Comparison of ENCODE assay signal across 18 cellular contexts in genomic region chr13:52642131-52642530, GRCh38. TPM values are rescaled to one million over a fixed set of nuclear protein-coding genes. Genes with fewer than 3 reads are reported as not detected.
DNase-seq lines count a peak whose midpoint lies in the region; ATAC-seq and TF ChIP-seq lines count a peak whose summit lies in the region.
"Had no signal": no experiment of that assay in that cellular context is flagged by ENCODE, and none has a peak within 500 bp of the region (broad histone marks: within the 10 kb centered on the region; RNA-seq: fewer than 3 reads in every experiment).

HNRNPA1L2 (plus strand) TSS chr13:52642431; CDS start chr13:52642493, 62 bp downstream.

- H3K36me3 Mint-ChIP-seq in T-helper 1 cell treated with Interleukin-12 subunit alpha and Interleukin-12 subunit beta and Interleukin-4 antibody, amounts not matched to agents 30 μg/mL and 1 μg/mL, for 36 hours (ENCODE audit: low read depth), result peaks cover 34% of the 10 kb centered on the region
- H3K36me3 Mint-ChIP-seq in T-helper 17 cell (ENCODE audit: low read depth), result peaks cover 5% of the 10 kb centered on the region
- peaks cover 19 to 58% (median 31%) of the 10 kb centered on the region in 3 donors for H3K36me3 Mint-ChIP-seq in naive thymus-derived CD8-positive, alpha-beta T cell

- peaks cover 3% of the 10 kb centered on the region for H3K4me1 Mint-ChIP-seq in T-helper 1 cell treated with Interleukin-12 subunit alpha and Interleukin-12 subunit beta and Interleukin-4 antibody, amounts not matched to agents 30 μg/mL and 1 μg/mL, for 36 hours (ENCODE audit: low read depth)
- H3K4me1 Mint-ChIP-seq in T-helper 17 cell, result peaks cover 2% of the 10 kb centered on the region
- H3K4me1 Mint-ChIP-seq in naive thymus-derived CD8-positive, alpha-beta T cell, result peaks cover 0 to 8% (median 0%) of the 10 kb centered on the region in 4 donors

- no peak within 1 kb of the TSS for H3K4me3 Mint-ChIP-seq in T-helper 1 cell treated with Interleukin-12 subunit alpha and Interleukin-12 subunit beta and Interleukin-4 antibody, amounts not matched to agents 30 μg/mL and 1 μg/mL, for 36 hours
- H3K4me3 Mint-ChIP-seq in T-helper 17 cell, result no peak within 1 kb of the TSS
- H3K4me3 Mint-ChIP-seq in naive thymus-derived CD8-positive, alpha-beta T cell, result no peak within 1 kb of the TSS

- H3K4me3 ChIP-seq in A673 (ENCODE audit: low read depth, low read length, poor library complexity, severe bottlenecking), result no peak within 1 kb of the TSS
- H3K4me3 ChIP-seq: GM12878, Peyer's patch had no signal

- ATAC-seq in T-helper 17 cell, result no peak
- no peak for ATAC-seq in naive thymus-derived CD8-positive, alpha-beta T cell
- no peak for ATAC-seq in SK-N-SH treated with all-trans-retinoic acid at 6 μM for 48 hours
- ATAC-seq: GM12878 had no signal

- TF ChIP-seq CTCF in A673 (conservative IDR thresholded peaks at IDR 0.05; ENCODE audit: low read depth, low read length), result no peak

- H3K4me1 ChIP-seq in A673 (ENCODE audit: insufficient read depth, low read length, poor library complexity, severe bottlenecking), result no peaks in the 10 kb centered on the region
- H3K4me1 ChIP-seq: Peyer's patch had no signal

- no TSS peak for BruUV-seq in A673 (replicated peaks; lab: Mats Ljungman, UMichigan)

- no peaks in the 10 kb centered on the region for H3K36me3 ChIP-seq in A673 (ENCODE audit: insufficient read depth, low read length, poor library complexity, severe bottlenecking)

- H3K9me3 Mint-ChIP-seq in T-helper 1 cell treated with Interleukin-12 subunit alpha and Interleukin-12 subunit beta and Interleukin-4 antibody, amounts not matched to agents 30 μg/mL and 1 μg/mL, for 36 hours, result no peaks in the 10 kb centered on the region
- H3K9me3 Mint-ChIP-seq in naive thymus-derived CD8-positive, alpha-beta T cell, result no peaks in the 10 kb centered on the region

- no peaks in the 10 kb centered on the region for H3K9me3 ChIP-seq in A673 (ENCODE audit: low read depth, low read length, poor library complexity, severe bottlenecking)
- no peaks in the 10 kb centered on the region for H3K9me3 ChIP-seq in T-helper 17 cell (ENCODE audit: control insufficient read depth, low read length, poor library complexity, severe bottlenecking)
- H3K9me3 ChIP-seq: Peyer's patch had no signal

- no peaks in the 10 kb centered on the region for H3K27me3 ChIP-seq in A673 (replicated peaks; ENCODE audit: insufficient read depth, low read depth, low read length, poor library complexity)
- H3K27me3 ChIP-seq: Peyer's patch had no signal

- H3K27me3 Mint-ChIP-seq in T-helper 1 cell treated with Interleukin-12 subunit alpha and Interleukin-12 subunit beta and Interleukin-4 antibody, amounts not matched to agents 30 μg/mL and 1 μg/mL, for 36 hours (ENCODE audit: low read depth), result no peaks in the 10 kb centered on the region
- no peaks in the 10 kb centered on the region for H3K27me3 Mint-ChIP-seq in T-helper 17 cell
- H3K27me3 Mint-ChIP-seq in naive thymus-derived CD8-positive, alpha-beta T cell, result no peaks in the 10 kb centered on the region

- POLR2A ChIA-PET in A673 (lab: Charles Lee; ENCODE audit: low non-redundant PET), result no interaction called here
- POLR2A ChIA-PET in naive thymus-derived CD8-positive, alpha-beta T cell (lab: Charles Lee), result no interaction called here

- intact Hi-C loops in A673 (cut with micrococcal nuclease; ENCODE audit: unreplicated experiment), result no loop called here

- H3K27ac Mint-ChIP-seq in T-helper 1 cell treated with Interleukin-12 subunit alpha and Interleukin-12 subunit beta and Interleukin-4 antibody, amounts not matched to agents 30 μg/mL and 1 μg/mL, for 36 hours, result peak within 1 kb of the TSS; percentile 1
- H3K27ac Mint-ChIP-seq in T-helper 17 cell, result peak within 1 kb of the TSS; percentile 19
- peak within 1 kb of the TSS in 4 of 10 donors; percentile 20 to 79 (median 46) for H3K27ac Mint-ChIP-seq in naive thymus-derived CD8-positive, alpha-beta T cell

- H3K27ac ChIP-seq in A673 (ENCODE audit: low read depth, low read length, poor library complexity, severe bottlenecking), result no peak within 1 kb of the TSS
- H3K27ac ChIP-seq: 22Rv1, C4-2B, Peyer's patch had no signal

- CTCF ChIA-PET in A673 (lab: Charles Lee), result no interaction called here

- DNase-seq in T-helper 1 cell (no peak), A673 (ENCODE audit: low spot score) (no peak), T-helper 17 cell (no peak), SIG-M5 treated with dmso at 0.1 percent for 504 hours (lab: John Stamatoyannopoulos, UW; ENCODE audit: unreplicated experiment) (no peak)
- DNase-seq in naive thymus-derived CD8-positive, alpha-beta T cell, result no peak
- no peak for DNase-seq in activated CD4-positive, CD25-positive, alpha-beta regulatory T cell treated with anti-CD3 and anti-CD28 coated beads, Interleukin-2, amount 50 U/mL, for 72 hours
- DNase-seq: Calu3, H7, MV-4-11, NCI-H1436, NCI-H2029 treated with DMSO at 0.1 percent for 48 hours, NCI-H510A, Peyer's patch had no signal

TF ChIP-seq in SK-N-SH treated with all-trans-retinoic acid at 6 μM for 48 hours, 23 proteins besides CTCF, POLR2A, EP300 and RAD21 (continues in another document):
- TF ChIP-seq ARNTL (CRISPR knock-in tag; IDR thresholded peaks at IDR 0.05; ENCODE audit: borderline replicate concordance, low read depth), result no peak
- no peak for TF ChIP-seq POU6F1 (CRISPR knock-in tag; IDR thresholded peaks at IDR 0.05; ENCODE audit: borderline replicate concordance, low read depth)
- TF ChIP-seq CREB5 (CRISPR knock-in tag; IDR thresholded peaks at IDR 0.05; ENCODE audit: low read depth), result no peak
- TF ChIP-seq ZC3H10 (CRISPR knock-in tag; IDR thresholded peaks at IDR 0.05), result no peak
- no peak for TF ChIP-seq PPARA (CRISPR knock-in tag; IDR thresholded peaks at IDR 0.05; ENCODE audit: borderline replicate concordance)
- no peak for TF ChIP-seq CSDC2 (CRISPR knock-in tag; IDR thresholded peaks at IDR 0.05)
- TF ChIP-seq TOX (CRISPR knock-in tag; IDR thresholded peaks at IDR 0.05; ENCODE audit: borderline replicate concordance), result no peak
- TF ChIP-seq ZNF70 (CRISPR knock-in tag; IDR thresholded peaks at IDR 0.05), result no peak
- no peak for TF ChIP-seq ZNF565 (CRISPR knock-in tag; conservative IDR thresholded peaks at IDR 0.05; ENCODE audit: low read depth)
- TF ChIP-seq ZFP3 (CRISPR knock-in tag; IDR thresholded peaks at IDR 0.05), result no peak
- no peak for TF ChIP-seq OSR1 (CRISPR knock-in tag; IDR thresholded peaks at IDR 0.05)
- no peak for TF ChIP-seq ISL1 (CRISPR knock-in tag; IDR thresholded peaks at IDR 0.05)
- TF ChIP-seq TSHZ2 (CRISPR knock-in tag; IDR thresholded peaks at IDR 0.05), result no peak
- no peak for TF ChIP-seq ESRRG (CRISPR knock-in tag; IDR thresholded peaks at IDR 0.05)
- no peak for TF ChIP-seq ZNF8 (CRISPR knock-in tag; IDR thresholded peaks at IDR 0.05)
- TF ChIP-seq TCF4 (CRISPR knock-in tag; IDR thresholded peaks at IDR 0.05; ENCODE audit: borderline replicate concordance), result no peak
- TF ChIP-seq ZFP30 (CRISPR knock-in tag; IDR thresholded peaks at IDR 0.05), result no peak

RNA-seq across cellular contexts. Expression of gene HNRNPA1L2, which starts in this region (rescaled TPM):
- total RNA-seq in A673 (2021) (10.1 and 10.7 TPM in 2 replicates), T-helper 17 cell (10 to 100 TPM; 11.6 to 14.2 TPM)
- total RNA-seq in naive thymus-derived CD8-positive, alpha-beta T cell, result 10 to 100 TPM; 18.1 to 19.2 TPM
- 10 to 100 TPM in 1 of 3 donors, 1 to 10 TPM in 2; 6.5 to 11.3 (median 8.7) TPM for polyA plus RNA-seq in naive thymus-derived CD8-positive, alpha-beta T cell
